ENCODE assay signal across 23 cellular contexts in genomic region chr1:181493145-181493544, GRCh38. TPM values are rescaled to one million over a fixed set of nuclear protein-coding genes. Genes with fewer than 3 reads are reported as not detected.
"Had no signal": no experiment of that assay in that cellular context is flagged by ENCODE, and none has a peak within 500 bp of the region (broad histone marks: within the 10 kb centered on the region; RNA-seq: fewer than 3 reads in every experiment).

No MANE protein-coding gene starts in this region.

- H3K27ac ChIP-seq: SJSA1, SK-N-MC had no signal

- H3K4me1 ChIP-seq: SJSA1 had no signal

- H3K9me3 ChIP-seq: MG63, SJSA1 had no signal

- DNase-seq: IMR-90; Karpas-422; KG1; MG63; NCI-H1092 treated with DMSO at 0.1 percent for 48 hours; NCI-H1436 treated with DMSO at 0.1 percent for 48 hours; NCI-H1694; NCI-H187 treated with DMSO at 0.1 percent for 48 hours; NCI-H2029 treated with DMSO at 0.1 percent for 48 hours; NCI-H2171 treated with DMSO at 0.1 percent for 48 hours; NCI-H226; NCI-H446; NCI-H510A; NCI-H524 treated with DMSO at 0.1 percent for 48 hours; NCI-H69; NCI-H774; NK-92 treated with Interleukin-12 subunit alpha and Interleukin-12 subunit beta, amount 100 ng/mL, for 24 hours; Right ventricle myocardium superior; RPMI8226; SIG-M5 had no signal

- H3K36me3 ChIP-seq: MG63, SJSA1 had no signal

- H3K4me3 ChIP-seq: MG63, SJSA1, SK-N-MC had no signal

- H3K27me3 ChIP-seq: SJSA1 had no signal

RNA-seq across cellular contexts. Expression of gene CACNA1E, which starts 9.8 kb away (rescaled TPM):
- total RNA-seq: HepG2, IMR-90, SJSA1 had no signal
- polyA plus RNA-seq: HepG2, IMR-90 had no signal
